1 cellular context compared by ENCODE assay signal in genomic region chr6:52297433-52297832, GRCh38.
TF ChIP-seq lines count a peak whose summit lies in the region.

No MANE protein-coding gene starts in this region.

TF ChIP-seq in GM12878, 131 proteins besides CTCF, POLR2A, EP300 and RAD21 (continued from another document):
- TF ChIP-seq, protein P1, sequence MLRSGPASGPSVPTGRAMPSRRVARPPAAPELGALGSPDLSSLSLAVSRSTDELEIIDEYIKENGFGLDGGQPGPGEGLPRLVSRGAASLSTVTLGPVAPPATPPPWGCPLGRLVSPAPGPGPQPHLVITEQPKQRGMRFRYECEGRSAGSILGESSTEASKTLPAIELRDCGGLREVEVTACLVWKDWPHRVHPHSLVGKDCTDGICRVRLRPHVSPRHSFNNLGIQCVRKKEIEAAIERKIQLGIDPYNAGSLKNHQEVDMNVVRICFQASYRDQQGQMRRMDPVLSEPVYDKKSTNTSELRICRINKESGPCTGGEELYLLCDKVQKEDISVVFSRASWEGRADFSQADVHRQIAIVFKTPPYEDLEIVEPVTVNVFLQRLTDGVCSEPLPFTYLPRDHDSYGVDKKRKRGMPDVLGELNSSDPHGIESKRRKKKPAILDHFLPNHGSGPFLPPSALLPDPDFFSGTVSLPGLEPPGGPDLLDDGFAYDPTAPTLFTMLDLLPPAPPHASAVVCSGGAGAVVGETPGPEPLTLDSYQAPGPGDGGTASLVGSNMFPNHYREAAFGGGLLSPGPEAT (IDR thresholded peaks at IDR 0.05; ENCODE audit: low read depth), result 0 out of 2 replicates have a peak, but pooled peaks have one; percentile 7
- TF ChIP-seq NR2F1 (conservative IDR thresholded peaks at IDR 0.05) (no peak), SPI1 (IDR thresholded peaks at IDR 0.05; ENCODE audit: borderline replicate concordance, insufficient read depth, low read depth, low read length) (peak; percentile 81), IKZF2 (IDR thresholded peaks at IDR 0.05) (peak in 1 of 2 experiments; percentile 42; a peak in 3 of 4 replicates), PML (IDR thresholded peaks at IDR 0.05; ENCODE audit: low read length) (no peak), POU2F2 (IDR thresholded peaks at IDR 0.05; ENCODE audit: borderline replicate concordance, low read depth, low read length) (0 out of 3 replicates have a peak, but pooled peaks have one; percentile 42), ETV6 (conservative IDR thresholded peaks at IDR 0.05 in 1 of 2, IDR thresholded peaks at IDR 0.05 in 1 of 2; ENCODE audit: borderline replicate concordance in 1 of 2, low read depth in 1 of 2) (peak in 1 of 2 experiments; percentile 28; a peak in 1 of 4 replicates)
- TF ChIP-seq, protein P2, sequence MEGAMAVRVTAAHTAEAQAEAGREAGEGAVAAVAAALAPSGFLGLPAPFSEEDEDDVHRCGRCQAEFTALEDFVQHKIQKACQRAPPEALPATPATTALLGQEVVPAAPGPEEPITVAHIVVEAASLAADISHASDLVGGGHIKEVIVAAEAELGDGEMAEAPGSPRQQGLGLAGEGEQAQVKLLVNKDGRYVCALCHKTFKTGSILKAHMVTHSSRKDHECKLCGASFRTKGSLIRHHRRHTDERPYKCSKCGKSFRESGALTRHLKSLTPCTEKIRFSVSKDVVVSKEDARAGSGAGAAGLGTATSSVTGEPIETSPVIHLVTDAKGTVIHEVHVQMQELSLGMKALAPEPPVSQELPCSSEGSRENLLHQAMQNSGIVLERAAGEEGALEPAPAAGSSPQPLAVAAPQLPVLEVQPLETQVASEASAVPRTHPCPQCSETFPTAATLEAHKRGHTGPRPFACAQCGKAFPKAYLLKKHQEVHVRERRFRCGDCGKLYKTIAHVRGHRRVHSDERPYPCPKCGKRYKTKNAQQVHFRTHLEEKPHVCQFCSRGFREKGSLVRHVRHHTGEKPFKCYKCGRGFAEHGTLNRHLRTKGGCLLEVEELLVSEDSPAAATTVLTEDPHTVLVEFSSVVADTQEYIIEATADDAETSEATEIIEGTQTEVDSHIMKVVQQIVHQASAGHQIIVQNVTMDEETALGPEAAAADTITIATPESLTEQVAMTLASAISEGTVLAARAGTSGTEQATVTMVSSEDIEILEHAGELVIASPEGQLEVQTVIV (IDR thresholded peaks at IDR 0.05; ENCODE audit: borderline replicate concordance, partially characterized antibody), result no peak
